ENCODE assay signal across 23 cellular contexts in the genomic region with DNA sequence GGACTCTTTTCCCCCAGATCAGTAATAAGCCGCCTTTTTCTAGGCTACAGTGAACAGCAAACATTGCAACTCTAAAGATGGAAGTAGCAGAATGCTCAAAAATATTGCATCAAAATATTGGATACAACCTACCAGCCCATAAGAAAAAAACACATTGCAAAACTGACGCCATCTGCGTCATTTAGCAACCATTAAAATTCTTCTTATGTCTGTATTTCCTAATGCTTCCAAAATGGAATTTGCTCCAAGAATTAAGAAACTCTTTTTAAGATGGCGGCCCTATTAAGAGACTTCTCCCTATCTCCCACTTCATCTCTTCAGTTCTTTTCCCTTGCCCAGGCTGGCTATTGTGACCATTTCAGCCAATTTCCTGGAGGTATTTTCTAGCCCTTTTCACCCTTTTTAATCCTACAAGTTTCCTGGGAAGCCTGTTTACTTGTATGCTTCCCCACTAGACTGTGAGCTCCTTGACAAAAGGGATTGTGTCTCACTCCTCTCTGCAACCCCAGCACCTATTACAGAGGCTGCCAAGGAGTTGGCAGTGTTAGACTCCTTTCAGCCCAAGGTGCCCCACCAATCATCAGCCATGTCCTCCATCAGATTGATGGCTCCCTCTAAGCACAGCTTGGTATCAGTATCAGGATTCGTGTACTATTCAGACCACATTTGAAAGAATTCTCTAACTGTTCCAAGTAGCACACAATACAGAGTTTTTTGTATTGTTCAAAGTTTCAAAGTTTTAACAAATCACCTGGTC. TPM values are rescaled to one million over a fixed set of nuclear protein-coding genes. Genes with fewer than 3 reads are reported as not detected.
DNase-seq lines count a peak whose midpoint lies in the region; TF ChIP-seq lines count a peak whose summit lies in the region.
"Had no signal": no experiment of that assay in that cellular context is flagged by ENCODE, and none has a peak within 500 bp of the region (broad histone marks: within the 10 kb centered on the region; RNA-seq: fewer than 3 reads in every experiment).

No MANE protein-coding gene starts in this region.

- CTCF ChIA-PET in Caco-2 (lab: Charles Lee) = no interaction called here
- CTCF ChIA-PET in OCI-LY7 (lab: Charles Lee; ENCODE audit: unreplicated experiment) = no interaction called here

- H3K4me2 ChIP-seq in neuronal stem cell (ENCODE audit: insufficient read depth, low read length, poor library complexity, severe bottlenecking) (peak overlapping the region; percentile 25), OCI-LY7 (ENCODE audit: low read length) (no peak overlapping the region)

- H3K4me1 Mint-ChIP-seq in Caco-2 (ENCODE audit: low read depth, unreplicated experiment) = peaks cover 15% of the 10 kb centered on the region

- H2BK15ac ChIP-seq in neuronal stem cell (ENCODE audit: low read length) = no peak overlapping the region

- H2AFZ ChIP-seq in neuronal stem cell (ENCODE audit: low read length) = no peak overlapping the region
- no peak overlapping the region for H2AFZ ChIP-seq in OCI-LY7 (ENCODE audit: low read length)

- POLR2A ChIA-PET in Caco-2 (lab: Charles Lee) = no interaction called here
- POLR2A ChIA-PET in OCI-LY7 (lab: Charles Lee) = no interaction called here

- H3K79me1 ChIP-seq in neuronal stem cell (ENCODE audit: low read depth, low read length) = peaks cover 6% of the 10 kb centered on the region

- peaks cover 14% of the 10 kb centered on the region for H3K36me3 Mint-ChIP-seq in Caco-2 (ENCODE audit: insufficient read depth, unreplicated experiment)
- H3K36me3 Mint-ChIP-seq: CD8-positive, alpha-beta memory T cell had no signal

- H3K9ac ChIP-seq in neuronal stem cell (ENCODE audit: low read depth, low read length, poor library complexity) = no peak overlapping the region

- DNase-seq in Caco-2 (no peak), amniotic epithelial cell (ENCODE audit: low read depth) (peak; percentile 33), fibroblast of mammary gland (ENCODE audit: low read depth) (peak; percentile 30), neuronal stem cell (ENCODE audit: low spot score) (no peak), uterus (no peak), iPS-NIHi11 (ENCODE audit: low spot score) (no peak), GM20000 (ENCODE audit: low spot score) (no peak), OCI-LY7 (ENCODE audit: low spot score) (no peak)
- DNase-seq: AML-193; CD8-positive, alpha-beta memory T cell; KBM-7; MM.1S; NCI-H1092; NCI-H1436; NCI-H187 treated with DMSO at 0.1 percent for 48 hours; NCI-H2107; NCI-H345; NCI-H526 had no signal

- H3K14ac ChIP-seq in neuronal stem cell (ENCODE audit: low read length) = no peak overlapping the region

- H4K20me1 ChIP-seq in OCI-LY7 (ENCODE audit: insufficient read depth, low read length) = no peaks in the 10 kb centered on the region

- no peak overlapping the region for H2BK120ac ChIP-seq in neuronal stem cell (ENCODE audit: low read depth, low read length)

- H3K36me3 ChIP-seq in Caco-2 (ENCODE audit: control insufficient read depth, insufficient read depth, low read length) (no peaks in the 10 kb centered on the region; the same call in 1 of the 2 replicates), neuronal stem cell (replicated peaks in 1 of 2; ENCODE audit: control insufficient read depth in 2 of 2, insufficient read depth in 2 of 2, low read length in 2 of 2) (no peaks in the 10 kb centered on the region), uterus (no peaks in the 10 kb centered on the region), OCI-LY7 (ENCODE audit: insufficient read depth, low read length) (no peaks in the 10 kb centered on the region)
- H3K36me3 ChIP-seq: SJSA1 had no signal

- no peak overlapping the region for H2BK12ac ChIP-seq in neuronal stem cell (ENCODE audit: low read length)

- intact Hi-C loops in Caco-2 (cut with micrococcal nuclease; ENCODE audit: unreplicated experiment) (no loop called here), uterus (cut with DNase I; ENCODE audit: low total_unique reads) (no loop called here), OCI-LY7 (cut with micrococcal nuclease; ENCODE audit: unreplicated experiment) (no loop called here)

- no peaks in the 10 kb centered on the region for H3K9me2 ChIP-seq in OCI-LY7 (ENCODE audit: insufficient read depth, low read length)

- H3K27ac Mint-ChIP-seq in Caco-2 (ENCODE audit: unreplicated experiment) = peak overlapping the region; percentile 25
- H3K27ac Mint-ChIP-seq: CD8-positive, alpha-beta memory T cell had no signal

- no peaks in the 10 kb centered on the region for H3K9me3 ChIP-seq in Caco-2
- no peaks in the 10 kb centered on the region for H3K9me3 ChIP-seq in neuronal stem cell (replicated peaks in 1 of 2; ENCODE audit: control insufficient read depth in 2 of 2, insufficient read depth in 1 of 2, low read depth in 1 of 2, low read length in 2 of 2)
- H3K9me3 ChIP-seq in uterus = no peaks in the 10 kb centered on the region
- no peaks in the 10 kb centered on the region for H3K9me3 ChIP-seq in OCI-LY7 (ENCODE audit: low read length)
- H3K9me3 ChIP-seq: HAP-1, SJSA1 had no signal

- no peaks in the 10 kb centered on the region for H3K9me3 Mint-ChIP-seq in Caco-2 (ENCODE audit: unreplicated experiment)
- H3K9me3 Mint-ChIP-seq: CD8-positive, alpha-beta memory T cell had no signal

- H2AK5ac ChIP-seq in neuronal stem cell (ENCODE audit: low read depth, low read length) = no peak overlapping the region

- no peak for TF ChIP-seq POLR2A in uterus (IDR thresholded peaks at IDR 0.05)

- no peak overlapping the region for H3K18ac ChIP-seq in neuronal stem cell (ENCODE audit: low read length)

- H2BK5ac ChIP-seq in neuronal stem cell (ENCODE audit: low read length) = no peak overlapping the region

- no peak overlapping the region for H4K91ac ChIP-seq in neuronal stem cell (ENCODE audit: low read depth, low read length, poor library complexity)

- no peak overlapping the region for H4K8ac ChIP-seq in neuronal stem cell (ENCODE audit: low read depth, low read length)

- peak overlapping the region; percentile 83 for H3K27ac ChIP-seq in neuronal stem cell (replicated peaks; ENCODE audit: low read length)
- no peak overlapping the region for H3K27ac ChIP-seq in uterus
- H3K27ac ChIP-seq in OCI-LY7 (ENCODE audit: low read depth, low read length, poor library complexity, severe bottlenecking) = no peak overlapping the region
- H3K27ac ChIP-seq: C4-2B, SJSA1 had no signal

- H3K4me1 ChIP-seq in Caco-2 (peaks cover 14% of the 10 kb centered on the region), neuronal stem cell (ENCODE audit: control insufficient read depth in 2 of 2, insufficient read depth in 1 of 2, low read depth in 1 of 2, low read length in 2 of 2) (peaks cover 4 to 9% of the 10 kb centered on the region in 2 donors), uterus (peaks cover 0 to 4% of the 10 kb centered on the region in 2 donors), OCI-LY7 (ENCODE audit: insufficient read depth, low read length, poor library complexity, severe bottlenecking) (no peaks in the 10 kb centered on the region)

- no CpG with 5 or more reads among the region's 5 CpGs for WGBS in neuronal stem cell (ENCODE audit: extremely low coverage in 2 of 2, insufficient read length in 2 of 2, insufficient replicate concordance in 1 of 2), 2 donors

- H3K4me3 ChIP-seq in Caco-2 (ENCODE audit: low read depth, low read length) (no peak overlapping the region), fibroblast of mammary gland (ENCODE audit: control insufficient read depth, low read depth, low read length) (no peak overlapping the region), neuronal stem cell (ENCODE audit: low read length in 2 of 2) (no peak overlapping the region), uterus (no peak overlapping the region), OCI-LY7 (ENCODE audit: low read depth, low read length, poor library complexity, severe bottlenecking) (no peak overlapping the region)
- H3K4me3 ChIP-seq: HAP-1, SJSA1 had no signal

- BruUV-seq in Caco-2 (replicated peaks; lab: Mats Ljungman, UMichigan) = no TSS peak
- BruUV-seq in OCI-LY7 (replicated peaks; lab: Mats Ljungman, UMichigan) = no TSS peak

- no peak overlapping the region for H3K23ac ChIP-seq in neuronal stem cell (ENCODE audit: low read depth, low read length, poor library complexity)

- TF ChIP-seq CTCF in Caco-2 (IDR thresholded peaks at IDR 0.05; ENCODE audit: insufficient read depth in 1 of 2, low read depth in 1 of 2, low read length in 1 of 2, severe bottlenecking in 1 of 2, unreplicated experiment in 1 of 2) (no peak), fibroblast of mammary gland (conservative IDR thresholded peaks at IDR 0.05; ENCODE audit: control insufficient read depth, insufficient read depth, low read depth, low read length) (no peak), uterus (IDR thresholded peaks at IDR 0.05) (no peak), GM20000 (IDR thresholded peaks at IDR 0.05; ENCODE audit: extremely low read depth, missing control alignments) (no peak), OCI-LY7 (conservative IDR thresholded peaks at IDR 0.05; ENCODE audit: low read length) (no peak)

- H3K27me3 ChIP-seq in Caco-2 (replicated peaks; ENCODE audit: control insufficient read depth, insufficient read depth, low read length) (no peaks in the 10 kb centered on the region), neuronal stem cell (ENCODE audit: control insufficient read depth in 3 of 3, insufficient read depth in 3 of 3, low read depth in 1 of 3, low read length in 3 of 3) (peaks cover 0 to 30% (median 0%) of the 10 kb centered on the region in 3 experiments), uterus (no peaks in the 10 kb centered on the region)
- H3K27me3 ChIP-seq: SJSA1 had no signal

- no peak overlapping the region for H3K4me3 Mint-ChIP-seq in Caco-2 (ENCODE audit: unreplicated experiment)
- H3K4me3 Mint-ChIP-seq: CD8-positive, alpha-beta memory T cell had no signal

- no peak overlapping the region for H3K4ac ChIP-seq in neuronal stem cell (ENCODE audit: low read length)

- H3K79me2 ChIP-seq in OCI-LY7 (ENCODE audit: insufficient read depth, low read depth, low read length) = no peaks in the 10 kb centered on the region

- H3K27me3 Mint-ChIP-seq in Caco-2 (ENCODE audit: insufficient read depth, unreplicated experiment) = no peaks in the 10 kb centered on the region

RNA-seq across cellular contexts. Expression of a gene that starts 4.4 kb away (rescaled TPM):
- 233 and 266 TPM in 2 replicates for total RNA-seq in Caco-2 (2022)
- polyA plus RNA-seq in neuronal stem cell (2013, experiment 1 of 2) = 308 TPM
- 313 TPM for polyA plus RNA-seq in neuronal stem cell (2013, experiment 2 of 2)
- total RNA-seq in uterus = 100 to 1,000 TPM in 1 of 4 donors, 10 to 100 TPM in 1, 1 to 10 TPM in 2; 3.3 to 172 (median 21.2) TPM
- not detected in 2 replicates for total RNA-seq in OCI-LY7 (2014; rRNA removed; shearing (Covaris generic))
- not detected in 2 replicates for total RNA-seq in OCI-LY7 (2022)
- total RNA-seq: A172; CD8-positive, alpha-beta memory T cell had no signal
- polyA plus RNA-seq: AG04450; CD8-positive, alpha-beta memory T cell had no signal

Comparison
In these comparisons a context has a peak if more than half of its experiments do, and no peak if none do; other contexts are left out.
1. DNase-seq: peak in amniotic epithelial cell (single experiment) and fibroblast of mammary gland (single experiment); none in Caco-2 (0 of 2), neuronal stem cell (single experiment), uterus (0 of 2), iPS-NIHi11 (single experiment), GM20000 (single experiment) and OCI-LY7 (single experiment).
2. RNA of a gene that starts 4.4 kb away (total RNA-seq): 233 to 266 TPM in Caco-2 and 3.3 to 172 TPM in uterus; not detected in OCI-LY7; every median in the first group is over 4 times any median in the second.